ENCODE assay signal across 11 cellular contexts in genomic region chr15:89998141-89998661, GRCh38. TPM values are rescaled to one million over a fixed set of nuclear protein-coding genes. Genes with fewer than 3 reads are reported as not detected.
DNase-seq lines count a peak whose midpoint lies in the region; ATAC-seq, FAIRE-seq and TF ChIP-seq lines count a peak whose summit lies in the region.
"Had no signal": no experiment of that assay in that cellular context is flagged by ENCODE, and none has a peak within 500 bp of the region (broad histone marks: within the 10 kb centered on the region; RNA-seq: fewer than 3 reads in every experiment).

No MANE protein-coding gene starts in this region.

- no peaks in the 10 kb centered on the region for H4K20me1 ChIP-seq in K562 (replicated peaks; ENCODE audit: control insufficient read depth, insufficient read depth, low read length)

- H3K9me3 ChIP-seq in K562 (replicated peaks; ENCODE audit: control insufficient read depth, insufficient read depth, low read depth, low read length): no peaks in the 10 kb centered on the region
- no peaks in the 10 kb centered on the region for H3K9me3 ChIP-seq in HAP-1

- H3K79me2 ChIP-seq in K562 (ENCODE audit: control insufficient read depth, insufficient read depth, low read length): peaks cover 8% of the 10 kb centered on the region; the same call in 2 of the 3 replicates

- H3K27me3 ChIP-seq in K562 (ENCODE audit: control insufficient read depth in 2 of 2, insufficient read depth in 2 of 2, low read length in 2 of 2): no peaks in the 10 kb centered on the region
- peaks cover 4% of the 10 kb centered on the region; the same call in 1 of the 2 replicates for H3K27me3 ChIP-seq in HAP-1 (ENCODE audit: low read depth)
- H3K27me3 ChIP-seq: dorsolateral prefrontal cortex had no signal

- no peak overlapping the region for H3K27ac ChIP-seq in K562 (ENCODE audit: extremely low read depth, low read depth, low read length)

- DNase-seq in Caki2 (ENCODE audit: low read depth) (peak; percentile 59), NCI-H146 (lab: John Stamatoyannopoulos, UW) (peak; percentile 69), K562 (ENCODE audit: extremely low read depth in 1 of 4, low spot score in 3 of 4) (peak; percentile 36 to 49 (median 40)), lung microvascular endothelial cell (ENCODE audit: low read depth in 2 of 2) (peak; percentile 29 to 76), UCSD-AML1 (lab: John Stamatoyannopoulos, UW; ENCODE audit: unreplicated experiment) (no peak), HAP-1 (ENCODE audit: low spot score in 2 of 2) (no peak), midbrain (lab: John Stamatoyannopoulos, UW) (no peak), mucosa of gallbladder (ENCODE audit: low spot score) (no peak)
- DNase-seq: dorsolateral prefrontal cortex; stimulated activated CD4-positive, alpha-beta T cell treated with anti-CD3 and anti-CD28 coated beads, Interleukin-4, amount 100 ng/mL, for 1 hour had no signal

- WGBS in K562 (ENCODE audit: insufficient coverage, low coverage, missing lambda C conversion rate): 19% methylated on average over 5 of the region's 5 CpGs

- no peak for TF ChIP-seq RAD21 in K562 (CRISPR knock-in tag; conservative IDR thresholded peaks at IDR 0.05 in 1 of 2, IDR thresholded peaks at IDR 0.05 in 1 of 2)

- in situ Hi-C loops in Caki2 (cut with HindIII; ENCODE audit: low pct_unique_long_range_greater_than_20kb, low sequenced_read_pairs) (no loop called here), K562 (cut with MboI) (no loop called here), HAP-1 (cut with MboI; ENCODE audit: low sequenced_read_pairs) (no loop called here)

- TF ChIP-seq EP300 in K562 (IDR thresholded peaks at IDR 0.05; ENCODE audit: low read length): no peak; the same call in 1 of the 2 replicates

- no peak overlapping the region for H3K4me2 ChIP-seq in K562 (ENCODE audit: insufficient read depth, low read length)

- no peak overlapping the region for H3K9ac ChIP-seq in K562 (ENCODE audit: insufficient read depth in 1 of 2, low read depth in 2 of 2, low read length in 2 of 2)

- intact Hi-C loops in K562 (cut with micrococcal nuclease): no loop called here

- no peak for TF ChIP-seq POLR2A in K562 (conservative IDR thresholded peaks at IDR 0.05)

- H3K9me1 ChIP-seq in K562 (ENCODE audit: control insufficient read depth, insufficient read depth, low read length): no peaks in the 10 kb centered on the region

- no peak overlapping the region for H2AFZ ChIP-seq in K562 (ENCODE audit: low read depth, low read length)

- ATAC-seq in K562: no peak

- H3K36me3 ChIP-seq in K562 (ENCODE audit: control insufficient read depth, insufficient read depth, low read length) (no peaks in the 10 kb centered on the region), HAP-1 (replicated peaks) (no peaks in the 10 kb centered on the region)

- CTCF ChIA-PET in K562 (lab: Yijun Ruan, JAX; ENCODE audit: low intra/inter-chr PET ratio): no interaction called here

- H3K4me3 ChIP-seq in K562 (no peak overlapping the region), HAP-1 (no peak overlapping the region)
- H3K4me3 ChIP-seq: dorsolateral prefrontal cortex had no signal

- TF ChIP-seq CTCF in K562 (IDR thresholded peaks at IDR 0.05 in 2 of 3, conservative IDR thresholded peaks at IDR 0.05 in 1 of 3; ENCODE audit: insufficient read depth in 2 of 3, low read depth in 1 of 3, low read length in 3 of 3): no peak

- POLR2A ChIA-PET in K562 (lab: Yijun Ruan, JAX): interaction anchor here (0.7 to 1.3 kb wide), 5 partner anchors 9 to 110 kb away, joined by 3 to 4 read pairs (median 3); no protein-coding TSS in a partner anchor

- peak; percentile 40 for FAIRE-seq in K562 (lab: Jason Lieb, UNC)
- FAIRE-seq: GM19239 had no signal

- no TSS peak for BruUV-seq in K562 (replicated peaks; lab: Mats Ljungman, UMichigan)

- H3K4me1 ChIP-seq in K562 (replicated peaks in 1 of 2; ENCODE audit: control insufficient read depth in 2 of 2, insufficient read depth in 2 of 2, low read length in 2 of 2): peaks cover 4 to 29% of the 10 kb centered on the region in 2 experiments; a peak in 3 of 5 replicates
- peaks cover 26% of the 10 kb centered on the region for H3K4me1 ChIP-seq in HAP-1

TF ChIP-seq in K562, 482 proteins besides CTCF, POLR2A, EP300 and RAD21 (continues in another document):
- no peak for TF ChIP-seq PHTF2 (CRISPR knock-in tag; IDR thresholded peaks at IDR 0.05)
- TF ChIP-seq OTX1 (CRISPR knock-in tag; IDR thresholded peaks at IDR 0.05): no peak
- TF ChIP-seq COPS2 (conservative IDR thresholded peaks at IDR 0.05): no peak
- TF ChIP-seq ATF3 (IDR thresholded peaks at IDR 0.05): peak; percentile 90
- no peak for TF ChIP-seq ATF3 (CRISPR knock-in tag; conservative IDR thresholded peaks at IDR 0.05)
- TF ChIP-seq HMBOX1 (IDR thresholded peaks at IDR 0.05): peak; percentile 47; the same call in 1 of the 2 replicates
- TF ChIP-seq ZNF696 (CRISPR knock-in tag; conservative IDR thresholded peaks at IDR 0.05): no peak
- no peak for TF ChIP-seq KLF1 (tag; IDR thresholded peaks at IDR 0.05)
- TF ChIP-seq NR2C2 (CRISPR knock-in tag; IDR thresholded peaks at IDR 0.05): no peak
- peak; percentile 68; the same call in 1 of the 2 replicates for TF ChIP-seq NR2C2 (tag; IDR thresholded peaks at IDR 0.05)
- no peak for TF ChIP-seq ILF3 (IDR thresholded peaks at IDR 0.05; ENCODE audit: borderline replicate concordance)
- no peak for TF ChIP-seq MYBL2 (IDR thresholded peaks at IDR 0.05; ENCODE audit: low read depth)
- TF ChIP-seq MYBL2 (CRISPR knock-in tag; IDR thresholded peaks at IDR 0.05; ENCODE audit: borderline replicate concordance): no peak
- TF ChIP-seq NFE2 (IDR thresholded peaks at IDR 0.05; ENCODE audit: low read depth): 0 out of 2 replicates have a peak, but pooled peaks have one; percentile 23
- no peak for TF ChIP-seq USF1 (CRISPR knock-in tag; IDR thresholded peaks at IDR 0.05)
- peak; percentile 32; the same call in 1 of the 2 replicates for TF ChIP-seq SMARCA4 (IDR thresholded peaks at IDR 0.05)
- peak; percentile 30; the same call in 1 of the 2 replicates for TF ChIP-seq TEAD4 (IDR thresholded peaks at IDR 0.05; ENCODE audit: low read length)
- TF ChIP-seq TEAD4 (CRISPR knock-in tag; IDR thresholded peaks at IDR 0.05; ENCODE audit: borderline replicate concordance): no peak
- peak; percentile 44; the same call in 1 of the 2 replicates for TF ChIP-seq CBFA2T3 (IDR thresholded peaks at IDR 0.05)
- peak; percentile 88 for TF ChIP-seq FOSL1 (tag; conservative IDR thresholded peaks at IDR 0.05)
- peak in 1 of 2 experiments; percentile 47; a peak in 1 of 4 replicates for TF ChIP-seq RCOR1 (IDR thresholded peaks at IDR 0.05; ENCODE audit: borderline replicate concordance in 1 of 2, low read depth in 2 of 2, low read length in 2 of 2)
- TF ChIP-seq CTBP1 (IDR thresholded peaks at IDR 0.05; ENCODE audit: borderline replicate concordance): peak; percentile 40

RNA-seq across cellular contexts. Expression of gene ZNF710, which starts 2.9 kb away (rescaled TPM):
- 3.0 and 11.3 TPM in 2 replicates for total RNA-seq in Caki2 (2014; rRNA removed; shearing (Covaris generic); ENCODE audit: low replicate concordance)
- total RNA-seq in K562 (2011; cell fraction: chromatin; rRNA removed; ENCODE audit: low replicate concordance): 2.3 and 8.1 TPM in 2 replicates
- total RNA-seq in K562 (2011; cell fraction: nucleolus; rRNA removed): 5.5 TPM in 2 replicates
- total RNA-seq in K562 (2011; cell fraction: nucleoplasm; rRNA removed): 4.4 TPM in 2 replicates
- total RNA-seq in K562 (2014; rRNA removed) (5.9 and 6.3 TPM in 2 replicates), K562 (2014; rRNA removed; fragmentation: Illumina TruSeq; extraction: Trizol) (2.8 and 5.2 TPM in 2 replicates), K562 (2015; rRNA removed; fragmentation: Illumina TruSeq; extraction: Trizol) (6.0 and 6.2 TPM in 2 replicates), K562 (2021) (14.2 and 16.7 TPM in 2 replicates), lung microvascular endothelial cell (8.5 and 9.9 TPM in 2 replicates), mucosa of gallbladder (30.2 TPM)
- polyA plus RNA-seq in K562 (2011; rRNA removed) (2.0 and 2.5 TPM in 2 replicates), K562 (2014; fragmentation: Illumina TruSeq; extraction: Trizol) (4.6 and 8.0 TPM in 2 replicates), K562 (2014; fragmentation: Nextera tagmentation; extraction: Ambion mirVana) (under 1 TPM; 0.56 to 0.63 TPM), K562 (2014; rRNA removed) (4.3 and 6.2 TPM in 2 replicates)
- 3.7 and 4.2 TPM in 2 replicates for polyA plus RNA-seq in K562 (2011; cell fraction: cytosol; rRNA removed)
- 3.1 and 6.2 TPM in 2 replicates for polyA plus RNA-seq in K562 (2011; cell fraction: nucleus; rRNA removed)
- 4.2 and 6.5 TPM in 2 replicates for polyA plus RNA-seq in K562 (2012)
- 1.4 and 2.5 TPM in 2 replicates for polyA minus RNA-seq in K562 (2011; rRNA and poly(A)+ RNA removed)
- 7.5 and 8.4 TPM in 2 replicates for polyA minus RNA-seq in K562 (2011; cell fraction: cytosol; rRNA and poly(A)+ RNA removed)
- polyA minus RNA-seq in K562 (2011; cell fraction: nucleus; rRNA and poly(A)+ RNA removed): 2.2 and 3.3 TPM in 2 replicates

Comparison
In these comparisons a context has a peak if more than half of its experiments do, and no peak if none do; other contexts are left out.
1. DNase-seq: peak in Caki2 (single experiment), NCI-H146 (single experiment), K562 (4 of 4) and lung microvascular endothelial cell (2 of 2); none in UCSD-AML1 (single experiment), HAP-1 (0 of 2), midbrain (single experiment) and mucosa of gallbladder (single experiment).